In genomic region chr19:10421981-10422461, GRCh38 we compare ENCODE assay signal across 9 cellular contexts. TPM values are rescaled to one million over a fixed set of nuclear protein-coding genes. Genes with fewer than 3 reads are reported as not detected.
DNase-seq lines count a peak whose midpoint lies in the region; ATAC-seq and TF ChIP-seq lines count a peak whose summit lies in the region.
"Had no signal": no experiment of that assay in that cellular context is flagged by ENCODE, and none has a peak within 500 bp of the region (broad histone marks: within the 10 kb centered on the region; RNA-seq: fewer than 3 reads in every experiment).

No MANE protein-coding gene starts in this region.

- H3K9me3 ChIP-seq in HEK293 (ENCODE audit: control insufficient read depth, insufficient read depth, low read depth, low read length) = no peaks in the 10 kb centered on the region

- ATAC-seq in naive thymus-derived CD8-positive, alpha-beta T cell = no peak
- no peak for ATAC-seq in HG02623 (IDR thresholded peaks at IDR 0.05; ENCODE audit: unreplicated experiment)

- H3K4me3 Mint-ChIP-seq in activated CD4-positive, alpha-beta memory T cell treated with anti-CD3 and anti-CD28 coated beads, Interleukin-2, amount 10 ng/mL, durations not matched to agents 7 days and 5 days = peak overlapping the region; percentile 81
- H3K4me3 Mint-ChIP-seq in naive thymus-derived CD8-positive, alpha-beta T cell = peak overlapping the region in 8 of 10 donors; percentile 26 to 74 (median 62)

- peaks cover 85% of the 10 kb centered on the region for H3K4me1 Mint-ChIP-seq in activated CD4-positive, alpha-beta memory T cell treated with anti-CD3 and anti-CD28 coated beads, Interleukin-2, amount 10 ng/mL, durations not matched to agents 7 days and 5 days
- peaks cover 24 to 76% (median 58%) of the 10 kb centered on the region in 4 donors for H3K4me1 Mint-ChIP-seq in naive thymus-derived CD8-positive, alpha-beta T cell

- H3K27me3 Mint-ChIP-seq in activated CD4-positive, alpha-beta memory T cell treated with anti-CD3 and anti-CD28 coated beads, Interleukin-2, amount 10 ng/mL, durations not matched to agents 7 days and 5 days = peaks cover 25% of the 10 kb centered on the region
- peaks cover 31 to 65% (median 43%) of the 10 kb centered on the region in 5 donors for H3K27me3 Mint-ChIP-seq in naive thymus-derived CD8-positive, alpha-beta T cell

- TF ChIP-seq CTCF in HEK293 (tag by site-specific recombination; IDR thresholded peaks at IDR 0.05) = no peak

- H3K27ac ChIP-seq in HEK293 (ENCODE audit: extremely low read depth, low read depth, low read length) = no peak overlapping the region

- H3K4me1 ChIP-seq in HEK293 (ENCODE audit: control insufficient read depth, insufficient read depth, low read length) = 0 out of 2 replicates have a peak, but pooled peaks cover 8% of the 10 kb centered on the region

- no peaks in the 10 kb centered on the region for H3K9me3 Mint-ChIP-seq in activated CD4-positive, alpha-beta memory T cell treated with anti-CD3 and anti-CD28 coated beads, Interleukin-2, amount 10 ng/mL, durations not matched to agents 7 days and 5 days
- H3K9me3 Mint-ChIP-seq in naive thymus-derived CD8-positive, alpha-beta T cell = no peaks in the 10 kb centered on the region
- H3K9me3 Mint-ChIP-seq: endodermal cell had no signal

- DNase-seq in DMS 273 (lab: John Stamatoyannopoulos, UW; ENCODE audit: unreplicated experiment) (peak; percentile 44), DMS 273 treated with DMSO at 0.1 percent for 48 hours (lab: John Stamatoyannopoulos, UW) (no peak), kidney glomerular epithelial cell (lab: John Stamatoyannopoulos, UW) (no peak), dermis blood vessel endothelial cell (no peak)
- no peak for DNase-seq in activated CD4-positive, alpha-beta memory T cell treated with anti-CD3 and anti-CD28 coated beads, Interleukin-2, amount 10 ng/mL, durations not matched to agents 7 days and 5 days
- no peak for DNase-seq in naive thymus-derived CD8-positive, alpha-beta T cell
- DNase-seq: endodermal cell had no signal

- no peaks in the 10 kb centered on the region for H3K36me3 ChIP-seq in HEK293 (ENCODE audit: control insufficient read depth in 2 of 2, insufficient read depth in 1 of 2, low read length in 2 of 2)

- POLR2A ChIA-PET in HEK293 (lab: Yijun Ruan, JAX) = interaction anchor here (2.1 kb wide), 1 partner anchor 42 kb away, joined by 7 read pairs; the partner anchor contains the start of gene TYK2
- POLR2A ChIA-PET in activated CD4-positive, alpha-beta memory T cell treated with anti-CD3 and anti-CD28 coated beads, Interleukin-2, amount 10 ng/mL, durations not matched to agents 7 days and 5 days (lab: Charles Lee) = interaction anchor here (0.6 to 27.4 kb wide), 5 partner anchors 3 to 152 kb away, joined by 3 to 780 read pairs (median 5); partner anchors contain the start of genes CDC37 and PDE4A
- POLR2A ChIA-PET in naive thymus-derived CD8-positive, alpha-beta T cell (lab: Charles Lee) = interaction anchor here (1.2 to 2.9 kb wide), 5 partner anchors 8 to 23 kb away, joined by 3 to 22 read pairs (median 8); partner anchors contain the start of gene CDC37

- peak overlapping the region; percentile 76 for H3K27ac Mint-ChIP-seq in activated CD4-positive, alpha-beta memory T cell treated with anti-CD3 and anti-CD28 coated beads, Interleukin-2, amount 10 ng/mL, durations not matched to agents 7 days and 5 days
- peak overlapping the region in 6 of 10 donors; percentile 2 to 70 (median 58) for H3K27ac Mint-ChIP-seq in naive thymus-derived CD8-positive, alpha-beta T cell
- H3K27ac Mint-ChIP-seq: endodermal cell had no signal

- no peak overlapping the region for H3K4me3 ChIP-seq in HEK293 (ENCODE audit: low read depth, low read length)

- peaks cover 32% of the 10 kb centered on the region for H3K36me3 Mint-ChIP-seq in activated CD4-positive, alpha-beta memory T cell treated with anti-CD3 and anti-CD28 coated beads, Interleukin-2, amount 10 ng/mL, durations not matched to agents 7 days and 5 days (ENCODE audit: low read depth)
- peaks cover 0 to 5% (median 4%) of the 10 kb centered on the region in 3 donors for H3K36me3 Mint-ChIP-seq in naive thymus-derived CD8-positive, alpha-beta T cell

- CTCF ChIA-PET in HEK293 (lab: Yijun Ruan, JAX) = interaction anchor here (0.6 to 1.1 kb wide), 9 partner anchors 14 to 302 kb away, joined by 3 to 5 read pairs (median 4); partner anchors contain the start of gene CDC37
- CTCF ChIA-PET in activated CD4-positive, alpha-beta memory T cell treated with anti-CD3 and anti-CD28 coated beads, Interleukin-2, amount 10 ng/mL, durations not matched to agents 7 days and 5 days (lab: Charles Lee) = interaction anchor here (0.5 to 22.3 kb wide), 8 partner anchors 8 to 163 kb away, joined by 3 to 707 read pairs (median 6); partner anchors contain the start of genes CDC37, ICAM1 and ICAM4

TF ChIP-seq in HEK293, 187 proteins besides CTCF, POLR2A, EP300 and RAD21 (continues in another document):
- TF ChIP-seq ZBTB7A (tag by site-specific recombination; IDR thresholded peaks at IDR 0.05; ENCODE audit: low read depth) (0 out of 2 replicates have a peak, but pooled peaks have one; percentile 15), ZBTB48 (tag by site-specific recombination; IDR thresholded peaks at IDR 0.05) (peak; percentile 65; the same call in 1 of the 2 replicates), ZBTB10 (tag by site-specific recombination; IDR thresholded peaks at IDR 0.05) (peak; percentile 18; the same call in 1 of the 2 replicates), ZNF530 (tag by site-specific recombination; IDR thresholded peaks at IDR 0.05; ENCODE audit: low read depth) (no peak), ZNF76 (tag by site-specific recombination; IDR thresholded peaks at IDR 0.05; ENCODE audit: borderline replicate concordance, low read depth) (peak; percentile 22; the same call in 1 of the 2 replicates), ZNF121 (tag by site-specific recombination; IDR thresholded peaks at IDR 0.05) (no peak), PRDM4 (tag by site-specific recombination; IDR thresholded peaks at IDR 0.05) (peak; percentile 11; the same call in 1 of the 2 replicates), GFI1B (tag by site-specific recombination; IDR thresholded peaks at IDR 0.05) (peak; percentile 20; the same call in 1 of the 2 replicates)

RNA-seq across cellular contexts. Expression of gene PDE4A, which starts 1.7 kb away (rescaled TPM):
- 10 to 100 TPM; 56.2 to 58.1 TPM for total RNA-seq in activated CD4-positive, alpha-beta memory T cell treated with anti-CD3 and anti-CD28 coated beads, Interleukin-2, amount 10 ng/mL, durations not matched to agents 7 days and 5 days
- under 1 TPM; 0.88 to 0.99 TPM for total RNA-seq in naive thymus-derived CD8-positive, alpha-beta T cell
- polyA plus RNA-seq in naive thymus-derived CD8-positive, alpha-beta T cell = 1 to 10 TPM in 2 of 3 donors, under 1 TPM in 1; 0.33 to 2.5 (median 1.9) TPM
- total RNA-seq in dermis blood vessel endothelial cell = 2.2 and 5.3 TPM in 2 replicates

RNA-seq across cellular contexts. Expression of gene CDC37, which starts 18.7 kb away (rescaled TPM):
- 100 to 1,000 TPM; 239 to 244 TPM for total RNA-seq in activated CD4-positive, alpha-beta memory T cell treated with anti-CD3 and anti-CD28 coated beads, Interleukin-2, amount 10 ng/mL, durations not matched to agents 7 days and 5 days
- 100 to 1,000 TPM; 155 to 158 TPM for total RNA-seq in naive thymus-derived CD8-positive, alpha-beta T cell
- polyA plus RNA-seq in naive thymus-derived CD8-positive, alpha-beta T cell = 10 to 100 TPM; 63.2 to 81.1 (median 65.6) TPM
- total RNA-seq in dermis blood vessel endothelial cell = 367 and 370 TPM in 2 replicates

RNA-seq across cellular contexts. Expression of gene TYK2, which starts 41.6 kb away (rescaled TPM):
- 100 to 1,000 TPM; 226 to 243 TPM for total RNA-seq in activated CD4-positive, alpha-beta memory T cell treated with anti-CD3 and anti-CD28 coated beads, Interleukin-2, amount 10 ng/mL, durations not matched to agents 7 days and 5 days
- total RNA-seq in naive thymus-derived CD8-positive, alpha-beta T cell = 100 to 1,000 TPM; 313 to 319 TPM
- polyA plus RNA-seq in naive thymus-derived CD8-positive, alpha-beta T cell = 10 to 100 TPM; 33.4 to 50.3 (median 43.9) TPM
- 95.6 and 110 TPM in 2 replicates for total RNA-seq in dermis blood vessel endothelial cell
